In genomic region chr3:101379695-101380376, GRCh38 we compare ENCODE assay signal across 1 cellular context.
TF ChIP-seq lines count a peak whose summit lies in the region.

No MANE protein-coding gene starts in this region.

TF ChIP-seq in GM23338, 12 proteins besides CTCF, POLR2A, EP300 and RAD21 (continued from another document):
- no peak for TF ChIP-seq ZNF462 (CRISPR knock-in tag; IDR thresholded peaks at IDR 0.05)
